7 cellular contexts compared by ENCODE assay signal in the genomic region with DNA sequence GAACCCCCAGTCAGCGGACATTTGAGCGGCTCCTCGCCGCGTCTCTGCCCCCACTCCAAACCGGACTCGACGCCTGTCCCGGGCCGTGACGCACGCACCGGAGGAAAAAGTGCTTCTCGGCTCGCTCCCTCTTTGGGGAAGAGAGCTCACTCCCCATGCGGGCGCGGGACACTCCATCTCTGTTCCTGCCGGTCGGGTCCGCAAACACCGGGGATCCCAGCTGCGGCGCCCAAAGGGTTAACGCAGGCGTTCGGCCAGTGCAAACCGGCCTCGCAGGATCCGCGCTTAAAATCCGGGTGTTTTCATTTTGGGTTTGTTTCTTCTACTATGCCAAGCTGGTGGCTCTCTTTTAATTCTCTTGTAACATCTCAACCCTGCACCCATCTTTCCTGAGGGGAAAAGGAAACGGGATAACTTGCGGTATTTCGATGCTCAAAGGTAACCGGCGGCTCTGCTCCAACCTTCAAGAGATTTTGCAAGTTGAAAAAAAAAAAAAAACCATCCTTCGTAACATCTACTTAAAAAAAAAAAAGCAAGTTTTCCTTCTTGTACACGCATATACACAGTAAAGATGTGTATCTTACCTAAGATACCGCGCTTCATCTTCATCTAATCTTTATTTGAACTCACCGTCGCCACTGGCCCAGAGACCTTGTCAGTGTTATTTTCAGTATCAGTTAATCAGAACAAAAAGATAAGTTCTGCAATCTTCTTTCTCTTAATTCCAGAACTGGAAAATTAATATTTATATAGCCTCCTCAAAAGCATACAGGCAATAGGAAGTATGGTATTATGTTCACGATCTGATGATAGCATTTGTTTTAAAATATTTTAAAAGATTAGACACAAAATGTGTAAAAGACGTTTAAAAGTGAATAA. TPM values are rescaled to one million over a fixed set of nuclear protein-coding genes. Genes with fewer than 3 reads are reported as not detected.
A peak's percentile ranks its signal among the peaks of the same experiment; 100 is the strongest.
DNase-seq lines count a peak whose midpoint lies in the region; ATAC-seq and TF ChIP-seq lines count a peak whose summit lies in the region.

No MANE protein-coding gene starts in this region.

- POLR2A ChIA-PET in T-cell (lab: Charles Lee), result interaction anchor here (0.6 to 3.1 kb wide), 10 partner anchors 51 to 388 kb away, joined by 3 to 23 read pairs (median 4); a partner anchor contains a TSS

- no peaks in the 10 kb centered on the region for H3K36me3 ChIP-seq in mesodermal cell (ENCODE audit: control insufficient read depth, insufficient read depth, low read length)

- CTCF ChIA-PET in T-cell (lab: Charles Lee), result interaction anchor here (0.7 to 1.4 kb wide), 2 partner anchors 172 to 240 kb away, joined by 3 to 4 read pairs; no protein-coding TSS in a partner anchor

- peaks cover 30 to 32% (median 30%) of the 10 kb centered on the region in 3 donors for H3K4me1 Mint-ChIP-seq in T-cell

- TF ChIP-seq CTCF in GM12875 (IDR thresholded peaks at IDR 0.05; ENCODE audit: borderline replicate concordance, insufficient read depth, low read depth, low read length), result no peak
- TF ChIP-seq CTCF in GM20000 (IDR thresholded peaks at IDR 0.05; ENCODE audit: extremely low read depth, missing control alignments), result no peak

- peak overlapping the region; percentile 90 to 91 for H3K27ac Mint-ChIP-seq in T-cell

- H3K4me3 Mint-ChIP-seq in T-cell, result peak overlapping the region; percentile 90 to 92 (median 91)

- ATAC-seq in HG02938 (IDR thresholded peaks at IDR 0.05; ENCODE audit: unreplicated experiment), result peak; percentile 1
- ATAC-seq in T-cell (replicated peaks in 1 of 4), result no peak
- ATAC-seq in stimulated activated naive CD8-positive, alpha-beta T cell treated with anti-CD3 and anti-CD28 coated beads, Interleukin-15, Interleukin-2, amounts not matched to agents 100 U/mL and 50 U/mL, for 24 hours, result no peak

- H3K9me3 ChIP-seq in mesodermal cell (ENCODE audit: control insufficient read depth, low read length), result peaks cover 13% of the 10 kb centered on the region

- H3K9me3 Mint-ChIP-seq in T-cell, result peaks cover 5 to 15% (median 7%) of the 10 kb centered on the region in 3 donors

- H3K27ac ChIP-seq in mesodermal cell (ENCODE audit: low read depth, low read length, severe bottlenecking), result peak overlapping the region; percentile 77

- peaks cover 6% of the 10 kb centered on the region for H3K36me3 Mint-ChIP-seq in T-cell

- no peaks in the 10 kb centered on the region for H3K27me3 Mint-ChIP-seq in T-cell

- DNase-seq in T-cell (peak in 11 of 34 experiments; percentile 2 to 46 (median 18)), GM20000 (ENCODE audit: low spot score) (no peak)
- peak; percentile 2 for DNase-seq in effector CD4-positive, alpha-beta T cell
- peak; percentile 59 for DNase-seq in stimulated activated naive CD8-positive, alpha-beta T cell treated with anti-CD3 and anti-CD28 coated beads, Interleukin-15, Interleukin-2, amounts not matched to agents 100 U/mL and 50 U/mL, for 24 hours

- H3K4me1 ChIP-seq in mesodermal cell (ENCODE audit: control insufficient read depth, insufficient read depth, low read length, poor library complexity, severe bottlenecking), result peaks cover 5% of the 10 kb centered on the region

- H3K4me3 ChIP-seq in GM12875 (ENCODE audit: low read depth, low read length) (peak overlapping the region; percentile 98), mesodermal cell (ENCODE audit: extremely low read depth, insufficient read depth, low read length, poor library complexity, severe bottlenecking) (peak overlapping the region; percentile 88)

- 0 to 3% methylated on average over 25 to 30 of the region's 45 CpGs for WGBS in mesodermal cell (ENCODE audit: insufficient coverage in 2 of 2), 2 experiments

RNA-seq across cellular contexts. Expression of a gene that starts 1.6 kb away (rescaled TPM):
- total RNA-seq in T-cell, result 100 to 1,000 TPM in 1 of 5 donors, 10 to 100 TPM in 4; 38.3 to 104 (median 44.4) TPM
- polyA plus RNA-seq in mesodermal cell (2013, experiment 1 of 2), result 91.4 TPM
- polyA plus RNA-seq in mesodermal cell (2013, experiment 2 of 2), result 106 TPM
